22 cellular contexts compared by ENCODE assay signal in the genomic region with DNA sequence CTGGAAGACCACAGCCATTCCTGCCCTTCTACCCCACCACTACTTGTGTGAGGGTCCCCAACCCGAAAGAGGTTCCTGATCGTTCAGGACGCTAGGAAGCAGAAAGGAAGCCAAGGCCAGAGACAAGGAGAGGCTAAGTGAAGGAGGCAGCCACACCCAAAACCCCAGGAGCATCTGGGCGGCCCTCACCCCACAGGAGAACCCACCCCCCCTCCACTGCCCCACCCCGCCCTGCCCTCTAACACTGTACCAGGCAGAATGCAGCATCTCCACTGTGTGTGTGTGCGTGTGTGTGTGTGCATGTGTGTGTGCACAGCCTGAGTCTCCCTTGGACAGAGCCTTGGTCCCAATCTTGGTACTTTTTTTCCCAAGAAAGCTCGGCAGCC.
DNase-seq lines count a peak whose midpoint lies in the region; ATAC-seq, FAIRE-seq and TF ChIP-seq lines count a peak whose summit lies in the region.
"Had no signal": no experiment of that assay in that cellular context is flagged by ENCODE, and none has a peak within 500 bp of the region (broad histone marks: within the 10 kb centered on the region; RNA-seq: fewer than 3 reads in every experiment).

No MANE protein-coding gene starts in this region.

- peak; percentile 1 for DNase-seq in activated naive CD8-positive, alpha-beta T cell treated with anti-CD3 and anti-CD28 coated beads, Interleukin-2, amount 10 ng/mL, durations not matched to agents 7 days and 5 days
- DNase-seq in activated naive CD8-positive, alpha-beta T cell treated with anti-CD3 and anti-CD28 coated beads, Interleukin-2, amount 50 U/mL, for 24 hours, result no peak
- DNase-seq in dorsolateral prefrontal cortex, result no peak
- DNase-seq in mesenteric fat pad (ENCODE audit: low spot score), result peak; percentile 30
- no peak for DNase-seq in tibial nerve (ENCODE audit: low spot score in 2 of 2)
- no peak for DNase-seq in RCC 7860 (ENCODE audit: low spot score)
- no peak for DNase-seq in NCI-H2227 (lab: John Stamatoyannopoulos, UW; ENCODE audit: unreplicated experiment)
- no peak for DNase-seq in SKM-1 treated with dmso at 0.1 percent for 144 hours (lab: John Stamatoyannopoulos, UW; ENCODE audit: unreplicated experiment)
- DNase-seq: activated naive CD4-positive, alpha-beta T cell treated with anti-CD3 and anti-CD28 coated beads for 36 hours; activated T-cell treated with anti-CD3 and anti-CD28 coated beads, Interleukin-2, amount 50 U/mL, for 48 hours; BE2C; cerebellar nuclear complex; EL; HCEC 1CT; KBM-7; NCI-H146; NCI-H2171 treated with DMSO at 0.1 percent for 48 hours; NCI-H526; T-helper 9 cell had no signal

- peaks cover 0 to 5% (median 2%) of the 10 kb centered on the region in 4 donors for H3K9me3 ChIP-seq in tibial nerve
- H3K9me3 ChIP-seq: BE2C had no signal

- no peaks in the 10 kb centered on the region for H3K36me3 Mint-ChIP-seq in activated naive CD8-positive, alpha-beta T cell treated with anti-CD3 and anti-CD28 coated beads, Interleukin-2, amount 10 ng/mL, durations not matched to agents 7 days and 5 days
- H3K36me3 Mint-ChIP-seq in activated naive CD8-positive, alpha-beta T cell treated with anti-CD3 and anti-CD28 coated beads, Interleukin-2, amount 50 U/mL, for 24 hours (ENCODE audit: low read depth), result no peaks in the 10 kb centered on the region

- no peaks in the 10 kb centered on the region for H3K36me3 ChIP-seq in tibial nerve
- H3K36me3 ChIP-seq: BE2C had no signal

- no peak for TF ChIP-seq EP300 in tibial nerve (IDR thresholded peaks at IDR 0.05)

- H3K27ac Mint-ChIP-seq in activated naive CD8-positive, alpha-beta T cell treated with anti-CD3 and anti-CD28 coated beads, Interleukin-2, amount 10 ng/mL, durations not matched to agents 7 days and 5 days, result no peak overlapping the region
- H3K27ac Mint-ChIP-seq in activated naive CD8-positive, alpha-beta T cell treated with anti-CD3 and anti-CD28 coated beads, Interleukin-2, amount 50 U/mL, for 24 hours, result no peak overlapping the region
- H3K27ac Mint-ChIP-seq: activated naive CD4-positive, alpha-beta T cell treated with anti-CD3 and anti-CD28 coated beads for 36 hours had no signal

- H3K4me3 ChIP-seq in dorsolateral prefrontal cortex (no peak overlapping the region), tibial nerve (no peak overlapping the region)
- H3K4me3 ChIP-seq: SK-N-MC had no signal

- H3K4me1 ChIP-seq in tibial nerve, result peaks cover 0 to 36% (median 16%) of the 10 kb centered on the region in 4 donors
- H3K4me1 ChIP-seq: BE2C had no signal

- H3K4me3 Mint-ChIP-seq in activated naive CD8-positive, alpha-beta T cell treated with anti-CD3 and anti-CD28 coated beads, Interleukin-2, amount 10 ng/mL, durations not matched to agents 7 days and 5 days, result no peak overlapping the region
- no peak overlapping the region for H3K4me3 Mint-ChIP-seq in activated naive CD8-positive, alpha-beta T cell treated with anti-CD3 and anti-CD28 coated beads, Interleukin-2, amount 50 U/mL, for 24 hours
- H3K4me3 Mint-ChIP-seq: activated naive CD4-positive, alpha-beta T cell treated with anti-CD3 and anti-CD28 coated beads for 36 hours had no signal

- no peak for TF ChIP-seq CTCF in dorsolateral prefrontal cortex (IDR thresholded peaks at IDR 0.05 in 54 of 56, conservative IDR thresholded peaks at IDR 0.05 in 2 of 56; ENCODE audit: low read depth in 1 of 56, partially characterized antibody in 56 of 56)
- no peak for TF ChIP-seq CTCF in tibial nerve (IDR thresholded peaks at IDR 0.05)

- WGBS in tibial nerve, 2 donors, result 48 to 70% methylated on average over 5 to 7 of the region's 7 CpGs

- no peak for ATAC-seq in activated naive CD8-positive, alpha-beta T cell treated with anti-CD3 and anti-CD28 coated beads, Interleukin-2, amount 10 ng/mL, durations not matched to agents 7 days and 5 days (ENCODE audit: low read depth)
- ATAC-seq in activated naive CD8-positive, alpha-beta T cell treated with anti-CD3 and anti-CD28 coated beads, Interleukin-2, amount 50 U/mL, for 24 hours, result no peak
- ATAC-seq: activated CD4-positive, CD25-positive, alpha-beta regulatory T cell treated with anti-CD3 and anti-CD28 coated beads, Interleukin-2, amount 50 U/mL, for 24 hours had no signal

- no peaks in the 10 kb centered on the region for H3K4me1 Mint-ChIP-seq in activated naive CD8-positive, alpha-beta T cell treated with anti-CD3 and anti-CD28 coated beads, Interleukin-2, amount 10 ng/mL, durations not matched to agents 7 days and 5 days
- no peaks in the 10 kb centered on the region for H3K4me1 Mint-ChIP-seq in activated naive CD8-positive, alpha-beta T cell treated with anti-CD3 and anti-CD28 coated beads, Interleukin-2, amount 50 U/mL, for 24 hours

- no peak for FAIRE-seq in RCC 7860 (lab: Jason Lieb, UNC)
- FAIRE-seq: astrocyte had no signal

- peak overlapping the region; percentile 56 to 100 (median 94) for H3K27ac ChIP-seq in dorsolateral prefrontal cortex
- peak overlapping the region in 3 of 4 donors; percentile 72 to 76 (median 74) for H3K27ac ChIP-seq in tibial nerve
- H3K27ac ChIP-seq: SK-N-MC had no signal

- H3K27me3 Mint-ChIP-seq in activated naive CD8-positive, alpha-beta T cell treated with anti-CD3 and anti-CD28 coated beads, Interleukin-2, amount 10 ng/mL, durations not matched to agents 7 days and 5 days, result peaks cover 3% of the 10 kb centered on the region
- peaks cover 2% of the 10 kb centered on the region for H3K27me3 Mint-ChIP-seq in activated naive CD8-positive, alpha-beta T cell treated with anti-CD3 and anti-CD28 coated beads, Interleukin-2, amount 50 U/mL, for 24 hours

- TF ChIP-seq POLR2A in tibial nerve (IDR thresholded peaks at IDR 0.05), result no peak

- intact Hi-C loops in dorsolateral prefrontal cortex (cut with DNase I), result no loop called here

- peaks cover 2% of the 10 kb centered on the region for H3K9me3 Mint-ChIP-seq in activated naive CD8-positive, alpha-beta T cell treated with anti-CD3 and anti-CD28 coated beads, Interleukin-2, amount 10 ng/mL, durations not matched to agents 7 days and 5 days
- no peaks in the 10 kb centered on the region for H3K9me3 Mint-ChIP-seq in activated naive CD8-positive, alpha-beta T cell treated with anti-CD3 and anti-CD28 coated beads, Interleukin-2, amount 50 U/mL, for 24 hours

- POLR2A ChIA-PET in activated naive CD8-positive, alpha-beta T cell treated with anti-CD3 and anti-CD28 coated beads, Interleukin-2, amount 10 ng/mL, durations not matched to agents 7 days and 5 days (lab: Charles Lee), result no interaction called here

- H3K27me3 ChIP-seq in dorsolateral prefrontal cortex (no peaks in the 10 kb centered on the region), tibial nerve (no peaks in the 10 kb centered on the region)
- H3K27me3 ChIP-seq: BE2C had no signal

Comparison
In these comparisons a context has a peak if more than half of its experiments do, and no peak if none do; other contexts are left out.
1. DNase-seq: peak in activated naive CD8-positive, alpha-beta T cell treated with anti-CD3 and anti-CD28 coated beads, Interleukin-2, amount 10 ng/mL, durations not matched to agents 7 days and 5 days (single experiment) and mesenteric fat pad (single experiment); none in activated naive CD8-positive, alpha-beta T cell treated with anti-CD3 and anti-CD28 coated beads, Interleukin-2, amount 50 U/mL, for 24 hours (single experiment), dorsolateral prefrontal cortex (0 of 10), tibial nerve (0 of 2), RCC 7860 (single experiment), NCI-H2227 (single experiment) and SKM-1 treated with dmso at 0.1 percent for 144 hours (single experiment).